ENCODE assay signal across 8 cellular contexts in genomic region chr17:9646556-9646905, GRCh38. TPM values are rescaled to one million over a fixed set of nuclear protein-coding genes. Genes with fewer than 3 reads are reported as not detected.
DNase-seq lines count a peak whose midpoint lies in the region; ATAC-seq and TF ChIP-seq lines count a peak whose summit lies in the region.

No MANE protein-coding gene starts in this region.

- no peaks in the 10 kb centered on the region for H3K9me3 ChIP-seq in CD4-positive, alpha-beta T cell (ENCODE audit: control insufficient read depth, low read length)
- H3K9me3 ChIP-seq in Loucy (ENCODE audit: insufficient read depth, low read depth, low read length) (no peaks in the 10 kb centered on the region), mucosa of rectum (ENCODE audit: control insufficient read depth in 2 of 2, low read length in 2 of 2) (no peaks in the 10 kb centered on the region)

- peaks cover 7% of the 10 kb centered on the region for H4K20me1 ChIP-seq in Loucy (ENCODE audit: insufficient read depth, low read length, poor library complexity, severe bottlenecking)

- no peak overlapping the region for H3K27ac Mint-ChIP-seq in CD4-positive, alpha-beta T cell
- no peak overlapping the region for H3K27ac Mint-ChIP-seq in HFFc6

- H3K9me3 Mint-ChIP-seq in CD4-positive, alpha-beta T cell, result no peaks in the 10 kb centered on the region
- peaks cover 14% of the 10 kb centered on the region for H3K9me3 Mint-ChIP-seq in HFFc6

- H3K27me3 ChIP-seq in CD4-positive, alpha-beta T cell (ENCODE audit: control insufficient read depth, insufficient read depth, low read length), result peaks cover 44% of the 10 kb centered on the region
- H3K27me3 ChIP-seq in Loucy (ENCODE audit: insufficient read depth, low read length, poor library complexity, severe bottlenecking) (no peaks in the 10 kb centered on the region), mucosa of rectum (ENCODE audit: control insufficient read depth in 2 of 2, insufficient read depth in 2 of 2, low read length in 2 of 2) (peaks cover 0 to 7% of the 10 kb centered on the region in 2 donors)

- H3F3A ChIP-seq in Loucy (ENCODE audit: low read depth), result no peaks in the 10 kb centered on the region

- H3K4me3 ChIP-seq in Loucy (ENCODE audit: low read length, poor library complexity, severe bottlenecking) (peak overlapping the region; percentile 86), choroid plexus epithelial cell (ENCODE audit: low read depth, low read length) (peak overlapping the region; percentile 53), mucosa of rectum (ENCODE audit: low read length in 2 of 2) (peak overlapping the region; percentile 86 to 88)

- H3K9ac ChIP-seq in Loucy (ENCODE audit: low read depth, low read length, poor library complexity, severe bottlenecking), result peak overlapping the region; percentile 75
- peak overlapping the region; percentile 92 to 94 for H3K9ac ChIP-seq in mucosa of rectum (ENCODE audit: low read depth in 1 of 2, low read length in 2 of 2)

- peak overlapping the region; percentile 82 for H3K4me2 ChIP-seq in Loucy (ENCODE audit: low read depth, low read length, poor library complexity, severe bottlenecking)

- peaks cover 14% of the 10 kb centered on the region for H3K4me1 Mint-ChIP-seq in CD4-positive, alpha-beta T cell (ENCODE audit: low read depth)
- peaks cover 12% of the 10 kb centered on the region for H3K4me1 Mint-ChIP-seq in HFFc6 (ENCODE audit: low read depth)

- no peak for DNase-seq in CD4-positive, alpha-beta T cell
- DNase-seq in choroid plexus epithelial cell (ENCODE audit: low read depth) (no peak), DMS153 (lab: John Stamatoyannopoulos, UW) (no peak), Ammon's horn (ENCODE audit: low spot score) (no peak), HFFc6 (no peak), OCI-M1 (lab: John Stamatoyannopoulos, UW) (no peak)

- intact Hi-C loops in CD4-positive, alpha-beta T cell (cut with DNase I, micrococcal nuclease), result no loop called here

- H3K36me3 Mint-ChIP-seq in CD4-positive, alpha-beta T cell (ENCODE audit: low read depth), result no peaks in the 10 kb centered on the region
- peaks cover 5% of the 10 kb centered on the region for H3K36me3 Mint-ChIP-seq in HFFc6 (ENCODE audit: low read depth)

- no peak overlapping the region for H3K27ac ChIP-seq in CD4-positive, alpha-beta T cell (ENCODE audit: low read depth, low read length)
- peak overlapping the region; percentile 97 to 98 for H3K27ac ChIP-seq in mucosa of rectum (ENCODE audit: low read depth in 2 of 2, low read length in 2 of 2)

- H3K4me3 Mint-ChIP-seq in CD4-positive, alpha-beta T cell, result peak overlapping the region; percentile 82
- no peak overlapping the region; the same call in 1 of the 2 replicates for H3K4me3 Mint-ChIP-seq in HFFc6

- ATAC-seq in CD4-positive, alpha-beta T cell (ENCODE audit: poor library complexity), result no peak

- H3K36me3 ChIP-seq in Loucy (ENCODE audit: insufficient read depth, low read length) (no peaks in the 10 kb centered on the region), mucosa of rectum (ENCODE audit: control insufficient read depth in 2 of 2, insufficient read depth in 2 of 2, low read length in 2 of 2) (no peaks in the 10 kb centered on the region)

- POLR2A ChIA-PET in CD4-positive, alpha-beta T cell (lab: Charles Lee), result no interaction called here

- peak overlapping the region; percentile 86; the same call in 1 of the 2 replicates for H2AFZ ChIP-seq in Loucy (ENCODE audit: low read length)

- no peak for TF ChIP-seq CTCF in CD4-positive, alpha-beta T cell (IDR thresholded peaks at IDR 0.05)
- TF ChIP-seq CTCF in Loucy (conservative IDR thresholded peaks at IDR 0.05; ENCODE audit: low read length) (no peak), choroid plexus epithelial cell (conservative IDR thresholded peaks at IDR 0.05; ENCODE audit: low read depth, low read length) (no peak), HFFc6 (IDR thresholded peaks at IDR 0.05) (no peak)

- H3K4me1 ChIP-seq in Loucy (ENCODE audit: insufficient read depth, low read length, poor library complexity, severe bottlenecking) (peaks cover 23% of the 10 kb centered on the region), mucosa of rectum (ENCODE audit: control insufficient read depth in 2 of 2, insufficient read depth in 2 of 2, low read length in 2 of 2) (peaks cover 3 to 13% of the 10 kb centered on the region in 2 donors)

- CTCF ChIA-PET in CD4-positive, alpha-beta T cell (lab: Charles Lee), result no interaction called here

- H3K27me3 Mint-ChIP-seq in CD4-positive, alpha-beta T cell, result peaks cover 65% of the 10 kb centered on the region
- peaks cover 4% of the 10 kb centered on the region for H3K27me3 Mint-ChIP-seq in HFFc6 (ENCODE audit: insufficient read depth)

- H3K9me2 ChIP-seq in Loucy (replicated peaks; ENCODE audit: low read depth, low read length), result no peaks in the 10 kb centered on the region

- H3K79me2 ChIP-seq in Loucy (ENCODE audit: insufficient read depth, low read length), result peaks cover 18% of the 10 kb centered on the region

RNA-seq across cellular contexts. Expression of gene USP43, which starts 1.2 kb away (rescaled TPM):
- under 1 TPM; 0.08 to 0.17 TPM for total RNA-seq in CD4-positive, alpha-beta T cell
- under 1 TPM in 1 of 6 experiments, not detected in 5; 0.09 TPM for total RNA-seq in HFFc6 (2021; fragmentation: NEBNext Ultra II Directional; extraction: Animal tissue kit (Norgen Biotek cat#: 25700))
